In the genomic region with DNA sequence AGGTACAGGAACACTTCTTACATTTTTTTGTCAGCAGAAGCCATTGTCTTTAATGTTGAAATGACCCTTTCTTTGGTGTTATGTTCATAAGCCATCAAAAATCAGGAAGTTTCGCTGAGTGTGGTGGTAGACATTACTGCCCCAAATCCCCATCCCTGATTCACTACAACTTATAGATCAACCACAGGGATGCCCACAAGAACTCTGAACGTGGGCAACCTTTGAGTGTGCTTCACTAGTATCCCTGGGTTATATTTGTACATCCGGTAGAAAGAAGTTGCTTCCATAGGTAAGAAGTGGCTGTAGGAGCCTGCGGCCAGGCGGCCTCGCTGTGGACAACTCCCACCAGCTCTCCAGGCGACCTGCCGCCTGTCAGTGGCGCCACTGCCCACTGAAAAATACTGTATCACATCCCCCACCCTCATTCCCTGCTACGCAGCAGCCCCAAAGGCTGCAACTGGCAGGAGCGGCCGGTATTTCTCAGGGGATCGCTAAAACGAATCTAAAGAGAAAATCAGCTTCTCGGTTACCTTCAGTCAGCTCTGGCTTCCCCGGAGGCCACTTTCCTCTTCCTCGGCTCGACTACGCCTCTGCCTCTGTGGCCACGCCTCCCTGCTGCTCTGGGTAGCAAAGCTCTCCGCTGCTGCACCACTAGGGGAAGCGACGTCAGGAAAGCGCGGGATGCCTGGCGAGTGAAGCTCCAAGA, we compare ENCODE assay signal across 1 cellular context.
TF ChIP-seq lines count a peak whose summit lies in the region.

No MANE protein-coding gene starts in this region.

TF ChIP-seq in GM23338, 12 proteins besides CTCF, POLR2A, EP300 and RAD21 (continued from another document):
- TF ChIP-seq REST (IDR thresholded peaks at IDR 0.05; ENCODE audit: unreplicated experiment) = no peak
- no peak for TF ChIP-seq EZH2phosphoT487 (IDR thresholded peaks at IDR 0.05; ENCODE audit: unreplicated experiment)
- TF ChIP-seq ZNF331 (CRISPR knock-in tag; IDR thresholded peaks at IDR 0.05; ENCODE audit: low read depth) = no peak
- no peak for TF ChIP-seq JUNB (IDR thresholded peaks at IDR 0.05; ENCODE audit: unreplicated experiment)
